Comparison of ENCODE assay signal across 16 cellular contexts in the genomic region with DNA sequence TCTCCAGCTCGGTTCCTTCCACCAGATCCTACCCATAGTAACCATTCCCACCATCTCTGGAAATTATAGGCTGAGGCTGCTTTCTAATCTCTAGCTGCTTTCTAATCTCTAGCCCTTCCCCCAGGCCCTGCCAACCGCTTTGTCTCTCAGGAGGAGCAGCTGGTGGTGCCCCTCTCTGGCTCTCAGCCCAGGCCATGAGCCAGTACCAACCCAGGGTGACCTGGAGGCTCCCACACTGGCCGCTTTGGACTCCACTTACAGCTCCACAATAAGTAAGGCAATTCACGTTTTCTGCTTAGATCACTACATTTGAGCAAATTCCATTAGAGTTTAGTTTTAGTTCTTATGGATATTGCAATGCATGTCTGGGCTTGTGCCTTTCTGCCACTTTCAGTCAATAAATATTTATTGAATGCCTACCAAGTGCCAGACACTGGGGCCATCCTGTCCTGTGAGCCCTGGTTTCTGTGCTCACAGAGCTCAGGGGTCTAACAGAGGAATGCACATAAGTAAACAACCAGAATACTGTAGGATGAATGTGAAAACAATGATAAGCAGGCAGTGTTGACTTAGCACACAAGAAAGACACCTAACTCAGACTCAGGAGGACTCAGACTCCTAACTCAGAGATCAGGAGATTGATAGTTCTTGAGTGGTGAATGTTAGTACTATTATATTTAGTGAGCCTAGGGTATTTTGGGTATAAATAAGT. TPM values are rescaled to one million over a fixed set of nuclear protein-coding genes. Genes with fewer than 3 reads are reported as not detected.
DNase-seq lines count a peak whose midpoint lies in the region; ATAC-seq and TF ChIP-seq lines count a peak whose summit lies in the region.
"Had no signal": no experiment of that assay in that cellular context is flagged by ENCODE, and none has a peak within 500 bp of the region (broad histone marks: within the 10 kb centered on the region; RNA-seq: fewer than 3 reads in every experiment).

No MANE protein-coding gene starts in this region.

- no peak overlapping the region for H3K27ac ChIP-seq in GM23248

- no peak overlapping the region for H3K9ac ChIP-seq in GM23248

- no peaks in the 10 kb centered on the region for H3K4me1 ChIP-seq in GM23248 (ENCODE audit: insufficient read depth)

- H3K36me3 ChIP-seq in GM23248 (ENCODE audit: low read depth), result no peaks in the 10 kb centered on the region

- no peaks in the 10 kb centered on the region for H3K9me3 ChIP-seq in GM23248 (ENCODE audit: low read depth)

- no peak for DNase-seq in activated T-cell treated with anti-CD3 and anti-CD28 coated beads, Interleukin-2, amount 50 U/mL, for 24 hours
- DNase-seq in activated T-cell treated with anti-CD3 and anti-CD28 coated beads for 4 hours, result no peak
- DNase-seq in G401 (ENCODE audit: low spot score), result peak; percentile 79
- peak; percentile 2 for DNase-seq in cerebellar nuclear complex (lab: John Stamatoyannopoulos, UW)
- no peak for DNase-seq in mesothelial cell of epicardium (ENCODE audit: low spot score in 2 of 2, unreplicated experiment in 2 of 2)
- no peak for DNase-seq in GM23248
- DNase-seq in NCI-H1092 (lab: John Stamatoyannopoulos, UW), result no peak
- DNase-seq: activated CD4-positive, alpha-beta memory T cell treated with anti-CD3 and anti-CD28 coated beads for 36 hours; activated T-cell treated with anti-CD3 and anti-CD28 coated beads, Interleukin-2, amount 50 U/mL, for 4 hours; DMS153; effector memory CD4-positive, alpha-beta T cell; NCI-H146; NCI-H774; stimulated activated CD4-positive, alpha-beta T cell treated with anti-CD3 and anti-CD28 coated beads, Interleukin-4, amount 100 ng/mL, for 4 hours; T-helper 17 cell had no signal

- H3K27me3 ChIP-seq in GM23248 (replicated peaks; ENCODE audit: insufficient read depth), result no peaks in the 10 kb centered on the region

- H3K79me2 ChIP-seq in GM23248 (ENCODE audit: insufficient read depth), result no peaks in the 10 kb centered on the region

- H2AFZ ChIP-seq in GM23248, result no peak overlapping the region

- TF ChIP-seq CTCF in mesothelial cell of epicardium (IDR thresholded peaks at IDR 0.05; ENCODE audit: unreplicated experiment), result no peak

- no peaks in the 10 kb centered on the region for H4K20me1 ChIP-seq in GM23248 (ENCODE audit: insufficient read depth)

- H3K27me3 Mint-ChIP-seq in activated T-cell treated with anti-CD3 and anti-CD28 coated beads, Interleukin-2, amount 50 U/mL, for 24 hours, result no peaks in the 10 kb centered on the region
- H3K27me3 Mint-ChIP-seq in mesothelial cell of epicardium (ENCODE audit: low read depth), result no peaks in the 10 kb centered on the region
- H3K27me3 Mint-ChIP-seq: activated CD4-positive, alpha-beta memory T cell treated with anti-CD3 and anti-CD28 coated beads for 36 hours; T-helper 17 cell had no signal

- H3K27ac Mint-ChIP-seq in activated T-cell treated with anti-CD3 and anti-CD28 coated beads, Interleukin-2, amount 50 U/mL, for 24 hours, result peak overlapping the region; percentile 40
- peak overlapping the region; percentile 82 for H3K27ac Mint-ChIP-seq in mesothelial cell of epicardium
- H3K27ac Mint-ChIP-seq: activated CD4-positive, alpha-beta memory T cell treated with anti-CD3 and anti-CD28 coated beads for 36 hours; T-helper 17 cell had no signal

- peaks cover 93% of the 10 kb centered on the region for H3K36me3 Mint-ChIP-seq in activated T-cell treated with anti-CD3 and anti-CD28 coated beads, Interleukin-2, amount 50 U/mL, for 24 hours (ENCODE audit: low read depth)
- peaks cover 15% of the 10 kb centered on the region for H3K36me3 Mint-ChIP-seq in mesothelial cell of epicardium

- H3K4me1 Mint-ChIP-seq in activated T-cell treated with anti-CD3 and anti-CD28 coated beads, Interleukin-2, amount 50 U/mL, for 24 hours (ENCODE audit: low read depth), result no peaks in the 10 kb centered on the region
- H3K4me1 Mint-ChIP-seq in mesothelial cell of epicardium, result no peaks in the 10 kb centered on the region
- H3K4me1 Mint-ChIP-seq: T-helper 17 cell had no signal

- no peak overlapping the region for H3K4me2 ChIP-seq in GM23248 (ENCODE audit: unreplicated experiment)

- WGBS in GM23248 (ENCODE audit: low coverage in 1 of 2, low lambda C conversion rate in 2 of 2, missing lambda C conversion rate in 2 of 2), 2 experiments, result 68 to 81% methylated on average over 3 to 4 of the region's 4 CpGs

- H3K9me2 ChIP-seq in GM23248 (ENCODE audit: insufficient read depth), result no peaks in the 10 kb centered on the region

- no peak overlapping the region for H3K4me3 Mint-ChIP-seq in activated T-cell treated with anti-CD3 and anti-CD28 coated beads, Interleukin-2, amount 50 U/mL, for 24 hours
- H3K4me3 Mint-ChIP-seq in mesothelial cell of epicardium, result no peak overlapping the region
- H3K4me3 Mint-ChIP-seq: activated CD4-positive, alpha-beta memory T cell treated with anti-CD3 and anti-CD28 coated beads for 36 hours; activated T-cell treated with anti-CD3 and anti-CD28 coated beads, Interleukin-2, amount 50 U/mL, for 4 hours; T-helper 17 cell had no signal

- H3K9me3 Mint-ChIP-seq in activated T-cell treated with anti-CD3 and anti-CD28 coated beads, Interleukin-2, amount 50 U/mL, for 24 hours, result no peaks in the 10 kb centered on the region
- H3K9me3 Mint-ChIP-seq in mesothelial cell of epicardium, result peaks cover 8% of the 10 kb centered on the region
- H3K9me3 Mint-ChIP-seq: activated CD4-positive, alpha-beta memory T cell treated with anti-CD3 and anti-CD28 coated beads for 36 hours; activated T-cell treated with anti-CD3 and anti-CD28 coated beads, Interleukin-2, amount 50 U/mL, for 4 hours had no signal

- no peak for ATAC-seq in HG02588 (IDR thresholded peaks at IDR 0.05; ENCODE audit: unreplicated experiment)
- ATAC-seq: activated T-cell treated with anti-CD3 and anti-CD28 coated beads, Interleukin-2, amount 50 U/mL, for 4 hours; T-helper 17 cell had no signal

- in situ Hi-C loops in G401 (cut with HindIII; ENCODE audit: low sequenced_read_pairs), result no loop called here
- in situ Hi-C loops in GM23248 (cut with MboI), result no loop called here

- no peaks in the 10 kb centered on the region for H3F3A ChIP-seq in GM23248 (ENCODE audit: insufficient read depth)

- no peak overlapping the region for H3K4me3 ChIP-seq in GM23248

RNA-seq across cellular contexts. Expression of a gene that starts 38.9 kb away (rescaled TPM):
- total RNA-seq in G401 (2014; rRNA removed; shearing (Covaris generic)), result 5.7 and 24.8 TPM in 2 replicates
- total RNA-seq in mesothelial cell of epicardium, result 58.2 to 66.2 TPM (median 65.1 TPM) in 3 replicates
- total RNA-seq in GM23248 (2014; rRNA removed; shearing (Covaris generic)), result 16.8 and 21.1 TPM in 2 replicates
- polyA plus RNA-seq in GM23248 (2016; fragmentation: Nextera tagmentation; extraction: Ambion mirVana), result 29.1 and 31.4 TPM in 2 replicates

RNA-seq across cellular contexts. Expression of a gene that starts 39.1 kb away (rescaled TPM):
- 1.4 and 3.5 TPM in 2 replicates for total RNA-seq in G401 (2014; rRNA removed; shearing (Covaris generic))
- total RNA-seq in mesothelial cell of epicardium, result 1.2 to 2.0 TPM (median 1.7 TPM) in 3 replicates
- 0.25 and 0.32 TPM in 2 replicates for total RNA-seq in GM23248 (2014; rRNA removed; shearing (Covaris generic))
- polyA plus RNA-seq in GM23248 (2016; fragmentation: Nextera tagmentation; extraction: Ambion mirVana), result 0.48 and 0.70 TPM in 2 replicates

RNA-seq across cellular contexts. Expression of a gene that starts 50.6 kb away (rescaled TPM):
- total RNA-seq in G401 (2014; rRNA removed; shearing (Covaris generic)), result 190 and 203 TPM in 2 replicates
- 65.8 to 70.1 TPM (median 68.6 TPM) in 3 replicates for total RNA-seq in mesothelial cell of epicardium
- 33.1 and 47.9 TPM in 2 replicates for total RNA-seq in GM23248 (2014; rRNA removed; shearing (Covaris generic))
- 70.2 and 73.3 TPM in 2 replicates for polyA plus RNA-seq in GM23248 (2016; fragmentation: Nextera tagmentation; extraction: Ambion mirVana)

Comparison
In these comparisons a context has a peak if more than half of its experiments do, and no peak if none do; other contexts are left out.
1. DNase-seq: peak in G401 (single experiment) and cerebellar nuclear complex (2 of 2); none in activated T-cell treated with anti-CD3 and anti-CD28 coated beads, Interleukin-2, amount 50 U/mL, for 24 hours (single experiment), activated T-cell treated with anti-CD3 and anti-CD28 coated beads for 4 hours (single experiment), mesothelial cell of epicardium (0 of 2), GM23248 (single experiment) and NCI-H1092 (single experiment).